Comparison of ENCODE assay signal across 13 cellular contexts in genomic region chr20:39547546-39548410, GRCh38.
DNase-seq lines count a peak whose midpoint lies in the region; ATAC-seq and TF ChIP-seq lines count a peak whose summit lies in the region.
"Had no signal": no experiment of that assay in that cellular context is flagged by ENCODE, and none has a peak within 500 bp of the region (broad histone marks: within the 10 kb centered on the region; RNA-seq: fewer than 3 reads in every experiment).

No MANE protein-coding gene starts in this region.

- ATAC-seq in left lobe of liver, result no peak
- ATAC-seq in HG03521 (IDR thresholded peaks at IDR 0.05; ENCODE audit: unreplicated experiment), result no peak
- ATAC-seq: HCT116, K562 had no signal

- H4K20me1 ChIP-seq in KMS-11 (ENCODE audit: insufficient read depth), result no peaks in the 10 kb centered on the region

- H3K36me3 ChIP-seq in KMS-11 (ENCODE audit: insufficient read depth), result no peaks in the 10 kb centered on the region
- H3K36me3 ChIP-seq: SJSA1 had no signal

- TF ChIP-seq CTCF in KMS-11 (conservative IDR thresholded peaks at IDR 0.05; ENCODE audit: low read depth, low read length), result peak; percentile 34

- H3K9ac ChIP-seq in KMS-11, result no peak overlapping the region

- no peak overlapping the region for H3K4me3 ChIP-seq in KMS-11 (IDR thresholded peaks at IDR 0.05; ENCODE audit: insufficient read depth, low read depth, low read length)
- H3K4me3 ChIP-seq: K562, SJSA1 had no signal

- no peak overlapping the region for H3K27ac ChIP-seq in KMS-11
- H3K27ac ChIP-seq: SJSA1 had no signal

- H3K79me2 ChIP-seq in KMS-11 (ENCODE audit: insufficient read depth, low read depth), result no peaks in the 10 kb centered on the region

- H3K4me1 ChIP-seq in KMS-11 (ENCODE audit: low read depth, poor library complexity, severe bottlenecking), result peaks cover 7% of the 10 kb centered on the region
- H3K4me1 ChIP-seq: SJSA1 had no signal

- H3K27me3 ChIP-seq in KMS-11 (ENCODE audit: insufficient read depth, low read depth), result no peaks in the 10 kb centered on the region
- H3K27me3 ChIP-seq: SJSA1 had no signal

- no peak overlapping the region for H3K4me2 ChIP-seq in KMS-11

- H2AFZ ChIP-seq in KMS-11 (ENCODE audit: low read depth), result no peak overlapping the region

- DNase-seq in RPMI7951 (ENCODE audit: low read depth), result peak; percentile 29
- DNase-seq in islet precursor cell, result peak; percentile 59
- DNase-seq in left lobe of liver (ENCODE audit: low spot score), result no peak
- no peak for DNase-seq in mucosa of gallbladder (ENCODE audit: low spot score)
- no peak for DNase-seq in stimulated activated CD4-positive, alpha-beta T cell treated with anti-CD3 and anti-CD28 coated beads, Interleukin-2, amount 100 ng/mL, for 24 hours
- DNase-seq: CD8-positive, alpha-beta memory T cell; NCI-H187 treated with DMSO at 0.1 percent for 48 hours; RPMI8226 had no signal

Comparison
In these comparisons a context has a peak if more than half of its experiments do, and no peak if none do; other contexts are left out.
1. DNase-seq: peak in RPMI7951 (single experiment) and islet precursor cell (single experiment); none in left lobe of liver (single experiment), mucosa of gallbladder (single experiment) and stimulated activated CD4-positive, alpha-beta T cell treated with anti-CD3 and anti-CD28 coated beads, Interleukin-2, amount 100 ng/mL, for 24 hours (0 of 2).